Comparison of ENCODE assay signal across 9 cellular contexts in the genomic region with DNA sequence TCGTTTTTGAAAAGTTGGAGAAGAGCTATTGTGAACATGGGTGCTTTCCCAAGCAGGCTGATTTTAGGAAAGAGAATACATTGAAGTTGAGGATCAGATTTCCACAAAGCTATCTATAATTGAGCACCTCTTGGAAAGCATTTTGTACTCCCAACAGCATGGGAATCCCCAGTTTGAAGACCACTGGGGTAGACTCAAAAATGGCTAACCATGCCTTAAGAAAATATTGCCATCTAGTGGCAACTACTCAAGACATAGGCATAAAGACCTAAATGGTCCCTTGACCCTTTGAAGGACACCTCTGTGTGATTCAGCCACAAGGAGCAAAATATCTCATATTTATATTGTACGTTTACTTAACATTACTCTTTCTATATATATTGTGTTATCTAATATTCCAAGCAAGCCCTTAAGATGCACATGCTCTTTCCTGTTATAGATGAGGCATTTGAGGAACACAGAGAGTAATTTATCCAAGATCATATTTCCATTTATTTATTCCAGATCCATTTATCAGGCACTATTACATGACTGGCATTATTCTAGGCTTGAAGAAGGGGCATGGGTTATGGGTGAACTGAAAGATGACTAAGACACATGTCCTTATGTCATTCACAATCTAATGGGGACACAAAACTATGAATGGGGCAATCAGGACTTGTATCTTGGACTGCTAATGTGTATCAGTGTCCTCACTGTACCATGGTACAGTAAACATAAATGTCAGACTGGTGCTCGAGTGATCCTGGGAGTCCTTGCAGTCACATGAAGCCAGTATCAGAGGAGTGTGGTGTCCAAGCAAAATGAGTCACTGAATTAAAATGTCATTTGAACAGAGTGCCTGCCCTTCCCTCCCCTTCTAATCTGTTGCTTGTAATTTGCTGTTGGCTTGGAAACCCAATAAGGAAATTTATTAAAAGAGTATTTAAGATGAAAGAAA.
A peak's percentile ranks its signal among the peaks of the same experiment; 100 is the strongest.
DNase-seq lines count a peak whose midpoint lies in the region; ATAC-seq and TF ChIP-seq lines count a peak whose summit lies in the region.
"Had no signal": no experiment of that assay in that cellular context is flagged by ENCODE, and none has a peak within 500 bp of the region (broad histone marks: within the 10 kb centered on the region; RNA-seq: fewer than 3 reads in every experiment).

No MANE protein-coding gene starts in this region.

- ATAC-seq in memory B cell (ENCODE audit: low read depth) (peak; percentile 41), GM18517 (IDR thresholded peaks at IDR 0.05; ENCODE audit: unreplicated experiment) (no peak)

- H3K27ac Mint-ChIP-seq in memory B cell = no peak overlapping the region
- no peak overlapping the region for H3K27ac Mint-ChIP-seq in activated CD4-positive, alpha-beta memory T cell treated with anti-CD3 and anti-CD28 coated beads for 36 hours

- peak; percentile 68 for TF ChIP-seq CTCF in AG04450 (IDR thresholded peaks at IDR 0.05; ENCODE audit: low read depth, low read length)
- peak; percentile 50 for TF ChIP-seq CTCF in GM12865 (IDR thresholded peaks at IDR 0.05; ENCODE audit: insufficient read depth, low read depth, low read length, missing control alignments)

- H3K4me1 Mint-ChIP-seq in memory B cell = no peaks in the 10 kb centered on the region
- peaks cover 4% of the 10 kb centered on the region for H3K4me1 Mint-ChIP-seq in activated CD4-positive, alpha-beta memory T cell treated with anti-CD3 and anti-CD28 coated beads for 36 hours (ENCODE audit: low read depth)

- H3K27me3 ChIP-seq in AG04450 (ENCODE audit: control insufficient read depth, insufficient read depth, low read length) = no peaks in the 10 kb centered on the region

- intact Hi-C loops in activated CD4-positive, alpha-beta memory T cell treated with anti-CD3 and anti-CD28 coated beads for 36 hours (cut with micrococcal nuclease) = loop anchor here (5.0 kb wide), 1 partner anchor 232 kb away; no protein-coding TSS in a partner anchor

- no peaks in the 10 kb centered on the region for H3K27me3 Mint-ChIP-seq in memory B cell
- H3K27me3 Mint-ChIP-seq in activated CD4-positive, alpha-beta memory T cell treated with anti-CD3 and anti-CD28 coated beads for 36 hours = no peaks in the 10 kb centered on the region

- no peak overlapping the region for H3K27ac ChIP-seq in AG04450 (ENCODE audit: low read depth, low read length)
- H3K27ac ChIP-seq: epithelial cell of prostate had no signal

- no peak for DNase-seq in AG04450 (ENCODE audit: low read depth, low spot score)
- DNase-seq in GM12865 (ENCODE audit: low read depth) = peak; percentile 67
- DNase-seq in NCI-H69 (lab: John Stamatoyannopoulos, UW) = peak; percentile 52
- DNase-seq in dermis blood vessel endothelial cell = peak; percentile 69
- no peak for DNase-seq in memory B cell (ENCODE audit: low spot score in 2 of 2)
- DNase-seq in activated CD4-positive, alpha-beta memory T cell treated with anti-CD3 and anti-CD28 coated beads for 36 hours = no peak
- no peak for DNase-seq in central memory CD4-positive, alpha-beta T cell

- H3K9me3 ChIP-seq in AG04450 (ENCODE audit: control insufficient read depth, insufficient read depth, low read length) = no peaks in the 10 kb centered on the region

- POLR2A ChIA-PET in AG04450 (lab: Yijun Ruan, JAX) = no interaction called here
- POLR2A ChIA-PET in activated CD4-positive, alpha-beta memory T cell treated with anti-CD3 and anti-CD28 coated beads for 36 hours (lab: Charles Lee) = no interaction called here

- no peaks in the 10 kb centered on the region for H3K9me3 Mint-ChIP-seq in memory B cell
- H3K9me3 Mint-ChIP-seq in activated CD4-positive, alpha-beta memory T cell treated with anti-CD3 and anti-CD28 coated beads for 36 hours = no peaks in the 10 kb centered on the region

- no peak overlapping the region for H3K4me3 ChIP-seq in AG04450 (ENCODE audit: low read depth, low read length)
- no peak overlapping the region for H3K4me3 ChIP-seq in GM12865 (ENCODE audit: low read depth, low read length)

- no peak overlapping the region for H3K4me3 Mint-ChIP-seq in memory B cell
- no peak overlapping the region for H3K4me3 Mint-ChIP-seq in activated CD4-positive, alpha-beta memory T cell treated with anti-CD3 and anti-CD28 coated beads for 36 hours

- no peaks in the 10 kb centered on the region for H3K36me3 Mint-ChIP-seq in memory B cell
- H3K36me3 Mint-ChIP-seq in activated CD4-positive, alpha-beta memory T cell treated with anti-CD3 and anti-CD28 coated beads for 36 hours = no peaks in the 10 kb centered on the region

- CTCF ChIA-PET in AG04450 (lab: Charles Lee) = interaction anchor here (0.6 to 1.9 kb wide), 14 partner anchors 8 to 576 kb away, joined by 3 to 10 read pairs (median 3); no protein-coding TSS in a partner anchor
- CTCF ChIA-PET in activated CD4-positive, alpha-beta memory T cell treated with anti-CD3 and anti-CD28 coated beads for 36 hours (lab: Charles Lee) = interaction anchor here (0.6 to 1.8 kb wide), 7 partner anchors 8 to 550 kb away, joined by 3 to 7 read pairs (median 3); no protein-coding TSS in a partner anchor

Comparison
In these comparisons a context has a peak if more than half of its experiments do, and no peak if none do; other contexts are left out.
1. DNase-seq: peak in GM12865 (single experiment), NCI-H69 (single experiment) and dermis blood vessel endothelial cell (single experiment); none in AG04450 (single experiment), memory B cell (0 of 2), activated CD4-positive, alpha-beta memory T cell treated with anti-CD3 and anti-CD28 coated beads for 36 hours (single experiment) and central memory CD4-positive, alpha-beta T cell (single experiment).